ENCODE assay signal across 6 cellular contexts in genomic region chr11:64359712-64360402, GRCh38. TPM values are rescaled to one million over a fixed set of nuclear protein-coding genes. Genes with fewer than 3 reads are reported as not detected.
DNase-seq lines count a peak whose midpoint lies in the region; ATAC-seq and TF ChIP-seq lines count a peak whose summit lies in the region.

No MANE protein-coding gene starts in this region.

- H3K36me3 ChIP-seq in OCI-LY7 (ENCODE audit: insufficient read depth, low read length): peaks cover 33% of the 10 kb centered on the region; the same call in 1 of the 2 replicates
- H3K36me3 ChIP-seq in smooth muscle cell (ENCODE audit: low read depth): no peaks in the 10 kb centered on the region

- H2AFZ ChIP-seq in OCI-LY7 (ENCODE audit: low read length): peak overlapping the region; percentile 86; the same call in 1 of the 2 replicates
- no peak overlapping the region for H2AFZ ChIP-seq in smooth muscle cell (ENCODE audit: low read depth)

- H3K4me1 ChIP-seq in OCI-LY7 (ENCODE audit: insufficient read depth, low read length, poor library complexity, severe bottlenecking) (peaks cover 44% of the 10 kb centered on the region), smooth muscle cell (ENCODE audit: low read depth) (peaks cover 22% of the 10 kb centered on the region)

- H3K9me3 ChIP-seq in CD4-positive, alpha-beta T cell (ENCODE audit: control insufficient read depth, low read length): no peaks in the 10 kb centered on the region
- H3K9me3 ChIP-seq in OCI-LY7 (ENCODE audit: low read length) (no peaks in the 10 kb centered on the region), smooth muscle cell (replicated peaks; ENCODE audit: low read depth) (no peaks in the 10 kb centered on the region)

- POLR2A ChIA-PET in CD4-positive, alpha-beta T cell (lab: Charles Lee): interaction anchor here (0.8 to 6.3 kb wide), 6 partner anchors 17 to 758 kb away, joined by 3 to 45 read pairs (median 3); partner anchors contain the start of genes CCDC88B, PRDX5, TRMT112 and ZNHIT2
- POLR2A ChIA-PET in OCI-LY7 (lab: Charles Lee): interaction anchor here (0.5 to 0.8 kb wide), 3 partner anchors 42 to 83 kb away, joined by 3 to 4 read pairs (median 3); partner anchors contain the start of genes PRDX5 and TRMT112

- H3F3A ChIP-seq in smooth muscle cell (ENCODE audit: low read depth): peaks cover 8% of the 10 kb centered on the region

- H4K20me1 ChIP-seq in OCI-LY7 (ENCODE audit: insufficient read depth, low read length) (no peaks in the 10 kb centered on the region), smooth muscle cell (ENCODE audit: low read depth) (peaks cover 13% of the 10 kb centered on the region)

- H3K4me3 ChIP-seq in OCI-LY7 (ENCODE audit: low read depth, low read length, poor library complexity, severe bottlenecking): peak overlapping the region; percentile 90
- H3K4me3 ChIP-seq in smooth muscle cell: peak overlapping the region; percentile 82

- no peaks in the 10 kb centered on the region for H3K9me3 Mint-ChIP-seq in CD4-positive, alpha-beta T cell

- no peaks in the 10 kb centered on the region for H3K9me2 ChIP-seq in OCI-LY7 (ENCODE audit: insufficient read depth, low read length)

- DNase-seq in CD4-positive, alpha-beta T cell: peak in 5 of 10 experiments; percentile 23 to 49 (median 28)
- DNase-seq in OCI-LY7 (ENCODE audit: low spot score) (peak; percentile 49), smooth muscle cell (lab: John Stamatoyannopoulos, UW; ENCODE audit: unreplicated experiment) (no peak)

- H3K27me3 ChIP-seq in CD4-positive, alpha-beta T cell (ENCODE audit: control insufficient read depth, insufficient read depth, low read length): no peaks in the 10 kb centered on the region
- no peaks in the 10 kb centered on the region for H3K27me3 ChIP-seq in smooth muscle cell (ENCODE audit: low read depth)

- 86% methylated on average over 32 of the region's 35 CpGs for WGBS in smooth muscle cell (ENCODE audit: low lambda C conversion rate)

- peak overlapping the region; percentile 91 for H3K9ac ChIP-seq in smooth muscle cell (ENCODE audit: low read depth)

- H3K27ac Mint-ChIP-seq in CD4-positive, alpha-beta T cell: peak overlapping the region; percentile 5

- H3K27me3 Mint-ChIP-seq in CD4-positive, alpha-beta T cell: no peaks in the 10 kb centered on the region

- CTCF ChIA-PET in CD4-positive, alpha-beta T cell (lab: Charles Lee): interaction anchor here (1.6 kb wide), 1 partner anchor 42 kb away, joined by 7 read pairs; the partner anchor contains the start of genes PRDX5 and TRMT112
- CTCF ChIA-PET in OCI-LY7 (lab: Charles Lee; ENCODE audit: unreplicated experiment): interaction anchor here (0.5 to 0.6 kb wide), 2 partner anchors 19 to 89 kb away, joined by 3 to 5 read pairs; no protein-coding TSS in a partner anchor

- no peak overlapping the region for H3K27ac ChIP-seq in CD4-positive, alpha-beta T cell (ENCODE audit: low read depth, low read length)
- H3K27ac ChIP-seq in OCI-LY7 (ENCODE audit: low read depth, low read length, poor library complexity, severe bottlenecking) (no peak overlapping the region), smooth muscle cell (ENCODE audit: low read depth) (no peak overlapping the region)

- H3K4me1 Mint-ChIP-seq in CD4-positive, alpha-beta T cell (ENCODE audit: low read depth): peaks cover 25% of the 10 kb centered on the region

- peak; percentile 58 for ATAC-seq in CD4-positive, alpha-beta T cell (ENCODE audit: poor library complexity)
- ATAC-seq in esophagus mucosa: peak; percentile 40
- ATAC-seq in HG03521 (IDR thresholded peaks at IDR 0.05; ENCODE audit: unreplicated experiment): no peak
- ATAC-seq in GM19328 (IDR thresholded peaks at IDR 0.05; ENCODE audit: unreplicated experiment): no peak

- H3K4me3 Mint-ChIP-seq in CD4-positive, alpha-beta T cell: peak overlapping the region; percentile 93

- no peak for TF ChIP-seq CTCF in CD4-positive, alpha-beta T cell (IDR thresholded peaks at IDR 0.05)
- TF ChIP-seq CTCF in OCI-LY7 (conservative IDR thresholded peaks at IDR 0.05; ENCODE audit: low read length) (no peak), smooth muscle cell (IDR thresholded peaks at IDR 0.05; ENCODE audit: borderline replicate concordance, insufficient read depth, poor library complexity, severe bottlenecking) (no peak)

- no TSS peak for BruUV-seq in OCI-LY7 (replicated peaks; lab: Mats Ljungman, UMichigan)

- H3K4me2 ChIP-seq in OCI-LY7 (ENCODE audit: low read length): peak overlapping the region; percentile 99
- H3K4me2 ChIP-seq in smooth muscle cell: peak overlapping the region; percentile 96

- intact Hi-C loops in CD4-positive, alpha-beta T cell (cut with DNase I, micrococcal nuclease): loop anchor here (1.0 to 10.0 kb wide), 3 partner anchors 42 to 295 kb away; partner anchors contain the start of genes PRDX5 (in 2 of the 2) and TRMT112 (in 1 of the 2)
- intact Hi-C loops in OCI-LY7 (cut with micrococcal nuclease; ENCODE audit: unreplicated experiment): no loop called here

- H3K79me2 ChIP-seq in OCI-LY7 (ENCODE audit: insufficient read depth, low read depth, low read length) (no peaks in the 10 kb centered on the region), smooth muscle cell (ENCODE audit: low read depth) (peaks cover 12% of the 10 kb centered on the region)

- H3K36me3 Mint-ChIP-seq in CD4-positive, alpha-beta T cell (ENCODE audit: low read depth): peaks cover 46% of the 10 kb centered on the region

RNA-seq across cellular contexts. Expression of gene RPS6KA4, which starts 0.9 kb away (rescaled TPM):
- 1 to 10 TPM; 7.3 to 9.2 TPM for total RNA-seq in CD4-positive, alpha-beta T cell
- total RNA-seq in OCI-LY7 (2014; rRNA removed; shearing (Covaris generic)): 9.0 and 16.7 TPM in 2 replicates
- total RNA-seq in OCI-LY7 (2022) (11.0 and 13.4 TPM in 2 replicates), esophagus mucosa (36.2 TPM), smooth muscle cell (19.5 and 21.8 TPM in 2 replicates)
- 40.0 and 42.9 TPM in 2 replicates for polyA plus RNA-seq in smooth muscle cell

RNA-seq across cellular contexts. Expression of gene CCDC88B, which starts 19.9 kb away (rescaled TPM):
- 100 to 1,000 TPM; 107 to 112 TPM for total RNA-seq in CD4-positive, alpha-beta T cell
- 40.7 and 44.1 TPM in 2 replicates for total RNA-seq in OCI-LY7 (2014; rRNA removed; shearing (Covaris generic))
- total RNA-seq in OCI-LY7 (2022) (61.5 and 67.2 TPM in 2 replicates), esophagus mucosa (4.5 TPM), smooth muscle cell (0.22 and 2.2 TPM in 2 replicates)
- polyA plus RNA-seq in smooth muscle cell: 2.2 and 3.4 TPM in 2 replicates

RNA-seq across cellular contexts. Expression of gene PRDX5, which starts 41.9 kb away (rescaled TPM):
- 10 to 100 TPM; 31.7 to 33.1 TPM for total RNA-seq in CD4-positive, alpha-beta T cell
- 177 and 200 TPM in 2 replicates for total RNA-seq in OCI-LY7 (2014; rRNA removed; shearing (Covaris generic))
- total RNA-seq in OCI-LY7 (2022): 168 and 217 TPM in 2 replicates
- total RNA-seq in esophagus mucosa: 331 TPM
- total RNA-seq in smooth muscle cell: 169 and 209 TPM in 2 replicates
- polyA plus RNA-seq in smooth muscle cell: 461 and 474 TPM in 2 replicates

RNA-seq across cellular contexts. Expression of gene TRMT112, which starts 42.5 kb away (rescaled TPM):
- 10 to 100 TPM; 70.5 to 71.4 TPM for total RNA-seq in CD4-positive, alpha-beta T cell
- total RNA-seq in OCI-LY7 (2014; rRNA removed; shearing (Covaris generic)): 322 and 414 TPM in 2 replicates
- total RNA-seq in OCI-LY7 (2022): 198 and 205 TPM in 2 replicates
- total RNA-seq in esophagus mucosa: 181 TPM
- total RNA-seq in smooth muscle cell: 218 and 285 TPM in 2 replicates
- polyA plus RNA-seq in smooth muscle cell: 327 and 353 TPM in 2 replicates

RNA-seq across cellular contexts. Expression of gene ESRRA, which starts 54.5 kb away (rescaled TPM):
- 10 to 100 TPM; 10.9 to 12.0 TPM for total RNA-seq in CD4-positive, alpha-beta T cell
- 28.6 and 42.3 TPM in 2 replicates for total RNA-seq in OCI-LY7 (2014; rRNA removed; shearing (Covaris generic))
- 44.9 and 57.8 TPM in 2 replicates for total RNA-seq in OCI-LY7 (2022)
- total RNA-seq in esophagus mucosa: 63.2 TPM
- 7.7 and 8.0 TPM in 2 replicates for total RNA-seq in smooth muscle cell
- 16.7 and 29.4 TPM in 2 replicates for polyA plus RNA-seq in smooth muscle cell

Comparison
In these comparisons a context has a peak if more than half of its experiments do, and no peak if none do; other contexts are left out.
1. ATAC-seq: peak in CD4-positive, alpha-beta T cell (single experiment) and esophagus mucosa (single experiment); none in HG03521 (single experiment) and GM19328 (single experiment).